Comparison of ENCODE assay signal across 16 cellular contexts in genomic region chr1:21269461-21270085, GRCh38. TPM values are rescaled to one million over a fixed set of nuclear protein-coding genes. Genes with fewer than 3 reads are reported as not detected.
DNase-seq lines count a peak whose midpoint lies in the region; ATAC-seq and TF ChIP-seq lines count a peak whose summit lies in the region.
"Had no signal": no experiment of that assay in that cellular context is flagged by ENCODE, and none has a peak within 500 bp of the region (broad histone marks: within the 10 kb centered on the region; RNA-seq: fewer than 3 reads in every experiment).

No MANE protein-coding gene starts in this region.

- TF ChIP-seq POLR2A in breast epithelium (IDR thresholded peaks at IDR 0.05) (no peak), vagina (IDR thresholded peaks at IDR 0.05) (no peak)

- POLR2A ChIA-PET in MCF 10A (lab: Yijun Ruan, JAX) = no interaction called here

- ATAC-seq in effector memory CD8-positive, alpha-beta T cell (replicated peaks) = no peak
- ATAC-seq in GM19328 (IDR thresholded peaks at IDR 0.05; ENCODE audit: unreplicated experiment) = no peak

- H3K27me3 ChIP-seq in breast epithelium (no peaks in the 10 kb centered on the region), liver (ENCODE audit: control insufficient read depth in 4 of 4, insufficient read depth in 4 of 4, low read length in 3 of 4) (no peaks in the 10 kb centered on the region), vagina (no peaks in the 10 kb centered on the region)
- H3K27me3 ChIP-seq: BLaER1 treated with 17β-estradiol and CSF1 and Interleukin-3, amounts not matched to agents 10 nM and 100 nM; MG63; sigmoid colon had no signal

- H3K4me3 ChIP-seq in breast epithelium (no peak overlapping the region), liver (ENCODE audit: low read depth in 1 of 3, low read length in 3 of 3) (no peak overlapping the region), vagina (no peak overlapping the region)
- H3K4me3 ChIP-seq: BLaER1 treated with 17β-estradiol and CSF1 and Interleukin-3, amounts not matched to agents 10 nM and 100 nM; lung; MG63; sigmoid colon had no signal

- no peaks in the 10 kb centered on the region for H3K27me3 Mint-ChIP-seq in MCF 10A (ENCODE audit: insufficient read depth, unreplicated experiment)
- no peaks in the 10 kb centered on the region for H3K27me3 Mint-ChIP-seq in effector memory CD8-positive, alpha-beta T cell
- H3K27me3 Mint-ChIP-seq: activated CD4-positive, alpha-beta T cell treated with anti-CD3 and anti-CD28 coated beads, Interleukin-2, amount 10 ng/mL, durations not matched to agents 24 days and 14 days had no signal

- intact Hi-C loops in breast epithelium (cut with DNase I; ENCODE audit: low total_unique reads) = no loop called here
- intact Hi-C loops in MCF 10A (cut with micrococcal nuclease) = loop anchor here (1.0 kb wide), 1 partner anchor 14 kb away; no protein-coding TSS in a partner anchor
- intact Hi-C loops in vagina (cut with DNase I) = no loop called here

- no peak overlapping the region for H3K27ac Mint-ChIP-seq in MCF 10A (ENCODE audit: low read depth, unreplicated experiment)
- H3K27ac Mint-ChIP-seq in effector memory CD8-positive, alpha-beta T cell = peak overlapping the region; percentile 31 to 74

- no peaks in the 10 kb centered on the region for H3K9me3 ChIP-seq in breast epithelium
- H3K9me3 ChIP-seq in liver (ENCODE audit: control insufficient read depth in 4 of 4, low read length in 3 of 4) = no peaks in the 10 kb centered on the region
- H3K9me3 ChIP-seq in vagina = no peaks in the 10 kb centered on the region
- H3K9me3 ChIP-seq: MG63, sigmoid colon, SK-N-SH had no signal

- TF ChIP-seq CTCF in breast epithelium (IDR thresholded peaks at IDR 0.05) = no peak
- TF ChIP-seq CTCF in MCF 10A (IDR thresholded peaks at IDR 0.05; ENCODE audit: unreplicated experiment) = no peak
- TF ChIP-seq CTCF in liver (IDR thresholded peaks at IDR 0.05; ENCODE audit: low read depth, low read length, missing input control) = no peak
- TF ChIP-seq CTCF in vagina (IDR thresholded peaks at IDR 0.05) = no peak

- 36% methylated on average over 7 of the region's 7 CpGs for WGBS in liver

- no TSS peak for BruUV-seq in MCF 10A (replicated peaks; lab: Mats Ljungman, UMichigan)

- no peaks in the 10 kb centered on the region for H3K9me3 Mint-ChIP-seq in MCF 10A (ENCODE audit: unreplicated experiment)
- H3K9me3 Mint-ChIP-seq in effector memory CD8-positive, alpha-beta T cell = no peaks in the 10 kb centered on the region
- H3K9me3 Mint-ChIP-seq: activated CD4-positive, alpha-beta T cell treated with anti-CD3 and anti-CD28 coated beads, Interleukin-2, amount 10 ng/mL, durations not matched to agents 24 days and 14 days; immature natural killer cell had no signal

- TF ChIP-seq RAD21 in liver (IDR thresholded peaks at IDR 0.05) = no peak

- peaks cover 13% of the 10 kb centered on the region for H3K36me3 Mint-ChIP-seq in MCF 10A (ENCODE audit: insufficient read depth, unreplicated experiment)
- peaks cover 10% of the 10 kb centered on the region for H3K36me3 Mint-ChIP-seq in effector memory CD8-positive, alpha-beta T cell (ENCODE audit: insufficient read depth)

- no peaks in the 10 kb centered on the region for H3K36me3 ChIP-seq in breast epithelium
- peaks cover 0 to 7% (median 1%) of the 10 kb centered on the region in 4 donors for H3K36me3 ChIP-seq in liver (ENCODE audit: control insufficient read depth in 4 of 4, insufficient read depth in 3 of 4, low read depth in 1 of 4, low read length in 3 of 4)
- H3K36me3 ChIP-seq in vagina = peaks cover 0 to 57% of the 10 kb centered on the region in 2 donors
- H3K36me3 ChIP-seq: MG63 had no signal

- H3K4me1 ChIP-seq in breast epithelium (peaks cover 14 to 35% of the 10 kb centered on the region in 2 donors), liver (ENCODE audit: control insufficient read depth in 4 of 4, insufficient read depth in 4 of 4, low read length in 3 of 4) (peaks cover 26 to 45% (median 37%) of the 10 kb centered on the region in 4 donors), vagina (peaks cover 32% of the 10 kb centered on the region)

- no peaks in the 10 kb centered on the region for H3K4me1 Mint-ChIP-seq in MCF 10A (ENCODE audit: insufficient read depth, unreplicated experiment)
- peaks cover 10 to 12% of the 10 kb centered on the region in 2 donors for H3K4me1 Mint-ChIP-seq in effector memory CD8-positive, alpha-beta T cell (ENCODE audit: low read depth in 2 of 2)

- H3K9ac ChIP-seq in liver (ENCODE audit: low read depth in 1 of 2, low read length in 2 of 2) = peak overlapping the region in 1 of 2 donors; percentile 18
- H3K9ac ChIP-seq: BLaER1 treated with 17β-estradiol and CSF1 and Interleukin-3, amounts not matched to agents 10 nM and 100 nM; SK-N-SH had no signal

- CTCF ChIA-PET in MCF 10A (lab: Yijun Ruan, JAX) = interaction anchor here (0.6 to 2.6 kb wide), 16 partner anchors 8 to 290 kb away, joined by 3 to 16 read pairs (median 3); no protein-coding TSS in a partner anchor

- DNase-seq in breast epithelium (ENCODE audit: low spot score in 2 of 2) (no peak), MCF 10A (ENCODE audit: unreplicated experiment) (no peak), vagina (ENCODE audit: extremely low spot score in 2 of 2) (no peak), anterior cingulate cortex (lab: John Stamatoyannopoulos, UW) (no peak), SHP77 treated with DMSO at 0.1 percent for 48 hours (lab: John Stamatoyannopoulos, UW) (no peak)
- no peak for DNase-seq in effector memory CD8-positive, alpha-beta T cell
- DNase-seq: NCI-H345 had no signal

- H3K27ac ChIP-seq in breast epithelium = peak overlapping the region; percentile 75 to 86
- H3K27ac ChIP-seq in liver (ENCODE audit: low read depth in 1 of 2, low read length in 2 of 2) = peak overlapping the region; percentile 28 to 80
- peak overlapping the region; percentile 21 for H3K27ac ChIP-seq in vagina
- H3K27ac ChIP-seq: BLaER1 treated with 17β-estradiol and CSF1 and Interleukin-3, amounts not matched to agents 10 nM and 100 nM had no signal

- H3K4me3 Mint-ChIP-seq in MCF 10A (ENCODE audit: unreplicated experiment) = no peak overlapping the region
- no peak overlapping the region for H3K4me3 Mint-ChIP-seq in effector memory CD8-positive, alpha-beta T cell
- H3K4me3 Mint-ChIP-seq: activated CD4-positive, alpha-beta T cell treated with anti-CD3 and anti-CD28 coated beads, Interleukin-2, amount 10 ng/mL, durations not matched to agents 24 days and 14 days; immature natural killer cell had no signal

TF ChIP-seq in liver, 16 proteins besides CTCF, POLR2A, EP300 and RAD21 (continues in another document):
- TF ChIP-seq FOXA1 (IDR thresholded peaks at IDR 0.05) (no peak), MAX (IDR thresholded peaks at IDR 0.05) (peak; percentile 76), JUND (IDR thresholded peaks at IDR 0.05) (peak in 1 of 2 donors; percentile 63), HNF4A (conservative IDR thresholded peaks at IDR 0.05) (peak; percentile 96 to 97), SP1 (IDR thresholded peaks at IDR 0.05) (peak; percentile 79), EGR1 (IDR thresholded peaks at IDR 0.05; ENCODE audit: low read depth in 2 of 2) (no peak), RXRA (IDR thresholded peaks at IDR 0.05) (peak; percentile 79 to 91), FOXA2 (IDR thresholded peaks at IDR 0.05) (peak; percentile 36), GABPA (IDR thresholded peaks at IDR 0.05 in 1 of 2, conservative IDR thresholded peaks at IDR 0.05 in 1 of 2) (no peak), NR2F2 (IDR thresholded peaks at IDR 0.05) (peak; percentile 95), ZBTB33 (IDR thresholded peaks at IDR 0.05) (peak; percentile 18), ATF3 (IDR thresholded peaks at IDR 0.05) (no peak)

RNA-seq across cellular contexts. Expression of gene ECE1, which starts 20.7 kb away (rescaled TPM):
- 100 to 1,000 TPM in 2 of 3 donors, 10 to 100 TPM in 1; 62.6 to 121 (median 112) TPM for total RNA-seq in breast epithelium
- 40.0 and 46.8 TPM in 2 replicates for total RNA-seq in MCF 10A (2022)
- 10 to 100 TPM; 38.9 to 40.2 TPM for total RNA-seq in liver
- polyA plus RNA-seq in liver = 10 to 100 TPM; 29.3 to 46.4 TPM
- 93.8 TPM for total RNA-seq in vagina

Comparison
In these comparisons a context has a peak if more than half of its experiments do, and no peak if none do; other contexts are left out.
1. H3K27ac ChIP-seq: peak in every context shown above with its lines; median percentile 80 in breast epithelium; 54 in liver; 21 in vagina.